In genomic region chr3:45864760-45865567, GRCh38 we compare ENCODE assay signal across 1 cellular context.
A peak's percentile ranks its signal among the peaks of the same experiment; 100 is the strongest.
TF ChIP-seq lines count a peak whose summit lies in the region.

No MANE protein-coding gene starts in this region.

TF ChIP-seq in GM12878, 131 proteins besides CTCF, POLR2A, EP300 and RAD21 (continued from another document and continues in another):
- no peak for TF ChIP-seq ZNF592 (IDR thresholded peaks at IDR 0.05)
- peak; percentile 58 for TF ChIP-seq SMAD1 (IDR thresholded peaks at IDR 0.05; ENCODE audit: low read depth, partially characterized antibody)
- TF ChIP-seq JUNB (IDR thresholded peaks at IDR 0.05): peak; percentile 100
- TF ChIP-seq USF1 (IDR thresholded peaks at IDR 0.05; ENCODE audit: borderline replicate concordance, extremely low read length, insufficient read depth, low read depth, low read length): no peak
- TF ChIP-seq MEF2A (IDR thresholded peaks at IDR 0.05; ENCODE audit: insufficient read depth, low read depth, low read length): peak; percentile 97
- TF ChIP-seq JUND (IDR thresholded peaks at IDR 0.05; ENCODE audit: low read depth, low read length): peak; percentile 97
- TF ChIP-seq KLF5 (IDR thresholded peaks at IDR 0.05; ENCODE audit: partially characterized antibody): peak; percentile 33
- peak; percentile 100 for TF ChIP-seq MTA3 (IDR thresholded peaks at IDR 0.05; ENCODE audit: borderline replicate concordance, low read length)
- peak; percentile 97 for TF ChIP-seq DPF2 (IDR thresholded peaks at IDR 0.05)
- TF ChIP-seq E4F1 (IDR thresholded peaks at IDR 0.05; ENCODE audit: borderline replicate concordance, partially characterized antibody): no peak
- TF ChIP-seq SPI1 (IDR thresholded peaks at IDR 0.05; ENCODE audit: borderline replicate concordance, insufficient read depth, low read depth, low read length): peak; percentile 56; the same call in 1 of the 2 replicates
- TF ChIP-seq SUPT20H (IDR thresholded peaks at IDR 0.05; ENCODE audit: borderline replicate concordance, control insufficient read depth, low read depth, low read length): no peak
- peak; percentile 81; the same call in 1 of the 2 replicates for TF ChIP-seq ZSCAN29 (IDR thresholded peaks at IDR 0.05)
- TF ChIP-seq CREB1 (IDR thresholded peaks at IDR 0.05; ENCODE audit: low read depth): 0 out of 2 replicates have a peak, but pooled peaks have one; percentile 48
- TF ChIP-seq MAX (IDR thresholded peaks at IDR 0.05; ENCODE audit: low read depth, low read length): no peak; the same call in 1 of the 2 replicates
- no peak for TF ChIP-seq NFXL1 (IDR thresholded peaks at IDR 0.05; ENCODE audit: borderline replicate concordance)
- TF ChIP-seq ZBED1 (IDR thresholded peaks at IDR 0.05; ENCODE audit: borderline replicate concordance): peak; percentile 97
- no peak for TF ChIP-seq EZH2 (IDR thresholded peaks at IDR 0.05; ENCODE audit: borderline replicate concordance, control insufficient read depth, low read depth, low read length)
- TF ChIP-seq HDAC6 (IDR thresholded peaks at IDR 0.05; ENCODE audit: unreplicated experiment): no peak
- no peak for TF ChIP-seq ELK1 (IDR thresholded peaks at IDR 0.05; ENCODE audit: low read depth, low read length)
- TF ChIP-seq SIX5 (IDR thresholded peaks at IDR 0.05; ENCODE audit: low read depth, low read length, severe bottlenecking): no peak
- no peak for TF ChIP-seq SUZ12 (IDR thresholded peaks at IDR 0.05; ENCODE audit: unreplicated experiment)
- peak; percentile 94 for TF ChIP-seq PML (IDR thresholded peaks at IDR 0.05; ENCODE audit: low read length)
- no peak for TF ChIP-seq ATF3 (IDR thresholded peaks at IDR 0.05; ENCODE audit: borderline replicate concordance, extremely low read depth, low read depth, low read length)
- TF ChIP-seq TCF3 (IDR thresholded peaks at IDR 0.05; ENCODE audit: borderline replicate concordance, insufficient read depth, low read depth, low read length): peak; percentile 92
- TF ChIP-seq BCL11A (IDR thresholded peaks at IDR 0.05; ENCODE audit: low read depth, low read length): peak; percentile 98
- peak; percentile 99 for TF ChIP-seq STAT3 (IDR thresholded peaks at IDR 0.05; ENCODE audit: low read depth, low read length)
- TF ChIP-seq RBBP5 (conservative IDR thresholded peaks at IDR 0.05): no peak
- TF ChIP-seq IKZF1 (conservative IDR thresholded peaks at IDR 0.05): peak; percentile 96
- TF ChIP-seq CEBPZ (IDR thresholded peaks at IDR 0.05; ENCODE audit: low read depth, low read length): no peak
- peak; percentile 59 for TF ChIP-seq RAD51 (IDR thresholded peaks at IDR 0.05)
- TF ChIP-seq ZNF274 (IDR thresholded peaks at IDR 0.05; ENCODE audit: insufficient read depth, insufficient read length): no peak
- peak; percentile 86; the same call in 1 of the 2 replicates for TF ChIP-seq BMI1 (IDR thresholded peaks at IDR 0.05; ENCODE audit: borderline replicate concordance)
- TF ChIP-seq BRCA1 (IDR thresholded peaks at IDR 0.05; ENCODE audit: low read depth, low read length): no peak
- no peak; the same call in 1 of the 2 replicates for TF ChIP-seq REST (IDR thresholded peaks at IDR 0.05; ENCODE audit: low read depth, low read length)
- no peak for TF ChIP-seq FOS (IDR thresholded peaks at IDR 0.05; ENCODE audit: borderline replicate concordance, extremely low read depth, insufficient read length)
- TF ChIP-seq SKIL (IDR thresholded peaks at IDR 0.05; ENCODE audit: low read depth, poor library complexity, severe bottlenecking): peak; percentile 99
- no peak for TF ChIP-seq MYC (IDR thresholded peaks at IDR 0.05; ENCODE audit: insufficient read depth, insufficient read length, insufficient replicate concordance, low read length, severe bottlenecking)
- 0 out of 2 replicates have a peak, but pooled peaks have one; percentile 19 for TF ChIP-seq POLR2AphosphoS5 (IDR thresholded peaks at IDR 0.05; ENCODE audit: low read length)
- TF ChIP-seq E2F4 (IDR thresholded peaks at IDR 0.05; ENCODE audit: low read depth, low read length): no peak
- peak; percentile 83 for TF ChIP-seq MYB (IDR thresholded peaks at IDR 0.05; ENCODE audit: borderline replicate concordance, low read depth, low read length)
- no peak for TF ChIP-seq KAT2A (conservative IDR thresholded peaks at IDR 0.05; ENCODE audit: control insufficient read depth, low read depth, low read length)
